8 cellular contexts compared by ENCODE assay signal in the genomic region with DNA sequence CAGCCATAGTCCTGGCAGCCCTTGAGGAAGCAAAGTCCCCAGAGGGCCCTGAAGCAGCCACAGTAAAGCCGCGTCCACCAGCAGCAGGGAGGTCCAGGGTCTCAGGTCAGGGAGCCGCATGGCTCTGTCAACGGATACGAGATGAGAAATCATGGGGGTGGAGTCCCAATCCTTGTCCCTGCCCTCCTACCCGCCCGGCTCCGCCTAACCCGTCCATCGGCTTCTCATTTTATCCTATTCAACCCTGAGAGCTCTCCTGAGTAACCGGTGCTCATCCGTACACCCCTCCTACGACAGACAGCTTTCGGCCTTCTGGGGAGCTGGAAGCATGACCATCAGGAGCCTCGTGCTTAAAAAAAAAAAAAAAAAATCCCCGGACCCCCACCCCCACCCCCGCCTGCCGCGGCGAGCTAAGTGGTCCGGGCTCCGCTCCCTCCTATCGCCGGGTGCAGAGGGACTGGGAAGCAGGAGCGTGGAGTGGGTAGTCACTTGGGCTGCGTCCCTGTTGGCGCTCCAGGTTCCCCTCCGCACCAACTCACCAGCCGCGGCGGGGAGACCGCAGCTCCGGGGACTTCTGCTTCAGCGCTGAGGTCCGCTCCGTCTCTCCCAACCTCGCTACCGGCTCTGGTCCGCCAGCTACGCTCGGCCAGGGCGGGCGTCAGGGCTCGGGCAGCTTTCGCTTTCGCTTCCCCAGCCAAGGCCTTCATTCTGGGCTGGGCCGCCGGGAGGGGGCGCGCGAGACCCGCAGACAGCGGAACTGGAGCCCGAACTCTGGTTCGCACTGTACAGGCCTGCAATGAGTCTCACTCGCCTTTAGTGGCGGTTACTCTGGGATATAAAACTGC. TPM values are rescaled to one million over a fixed set of nuclear protein-coding genes. Genes with fewer than 3 reads are reported as not detected.
DNase-seq lines count a peak whose midpoint lies in the region; ATAC-seq and TF ChIP-seq lines count a peak whose summit lies in the region.

A gene (minus strand): TSS at position 626 of the 845 bp plus-strand sequence. CDS start 506 bp downstream, at position 120.

- H3K4ac ChIP-seq in mesenchymal stem cell (ENCODE audit: low read depth in 1 of 2, low read length in 2 of 2), result peak within 1 kb of the TSS in 1 of 2 experiments; percentile 92

- peak; percentile 88 for ATAC-seq in effector memory CD8-positive, alpha-beta T cell (replicated peaks)

- POLR2A ChIA-PET in Caco-2 (lab: Charles Lee), result interaction anchor here (0.6 to 2.5 kb wide), 6 partner anchors 15 to 1664 kb away, joined by 3 to 13 read pairs (median 4); a partner anchor contains a TSS
- POLR2A ChIA-PET in activated CD8-positive, alpha-beta memory T cell treated with anti-CD3 and anti-CD28 coated beads for 36 hours (lab: Charles Lee), result interaction anchor here (0.6 to 3.3 kb wide), 14 partner anchors 8 to 995 kb away, joined by 3 to 75 read pairs (median 4); a partner anchor contains a TSS

- H3K27ac ChIP-seq in mesenchymal stem cell (ENCODE audit: low read length, poor library complexity, severe bottlenecking), result peak within 1 kb of the TSS; percentile 92

- H3K9me3 ChIP-seq in Caco-2 (no peaks in the 10 kb centered on the region), mesenchymal stem cell (ENCODE audit: control insufficient read depth, low read length) (no peaks in the 10 kb centered on the region)

- BruUV-seq in Caco-2 (replicated peaks; lab: Mats Ljungman, UMichigan), result no TSS peak

- no peaks in the 10 kb centered on the region for H3K9me3 Mint-ChIP-seq in Caco-2 (ENCODE audit: unreplicated experiment)
- H3K9me3 Mint-ChIP-seq in effector memory CD8-positive, alpha-beta T cell, result no peaks in the 10 kb centered on the region

- H3K27me3 ChIP-seq in Caco-2 (replicated peaks; ENCODE audit: control insufficient read depth, insufficient read depth, low read length) (no peaks in the 10 kb centered on the region; the same call in 1 of the 2 replicates), mesenchymal stem cell (ENCODE audit: control insufficient read depth in 1 of 2, insufficient read depth in 1 of 2, low read length in 2 of 2) (no peaks in the 10 kb centered on the region)

- peak within 1 kb of the TSS in 1 of 2 experiments; percentile 24 for H2BK12ac ChIP-seq in mesenchymal stem cell (ENCODE audit: low read length in 2 of 2)

- H3K27me3 Mint-ChIP-seq in Caco-2 (ENCODE audit: insufficient read depth, unreplicated experiment), result no peaks in the 10 kb centered on the region
- no peaks in the 10 kb centered on the region for H3K27me3 Mint-ChIP-seq in effector memory CD8-positive, alpha-beta T cell

- no peaks in the 10 kb centered on the region for H3K36me3 ChIP-seq in Caco-2 (ENCODE audit: control insufficient read depth, insufficient read depth, low read length)
- H3K36me3 ChIP-seq in mesenchymal stem cell (ENCODE audit: control insufficient read depth in 1 of 2, insufficient read depth in 2 of 2, low read depth in 1 of 2, low read length in 2 of 2), result peaks cover 14 to 68% of the 10 kb centered on the region in 2 experiments

- WGBS in mesenchymal stem cell, result 0% methylated on average over 51 of the region's 57 CpGs

- peak within 1 kb of the TSS; percentile 93 for H4K8ac ChIP-seq in mesenchymal stem cell (ENCODE audit: low read length)

- TF ChIP-seq CTCF in Caco-2 (IDR thresholded peaks at IDR 0.05; ENCODE audit: insufficient read depth in 1 of 2, low read depth in 1 of 2, low read length in 1 of 2, severe bottlenecking in 1 of 2, unreplicated experiment in 1 of 2) (peak; percentile 85 to 86), GM20000 (IDR thresholded peaks at IDR 0.05; ENCODE audit: extremely low read depth, missing control alignments) (peak; percentile 79)

- no peaks in the 10 kb centered on the region for H3K36me3 Mint-ChIP-seq in Caco-2 (ENCODE audit: insufficient read depth, unreplicated experiment)
- H3K36me3 Mint-ChIP-seq in effector memory CD8-positive, alpha-beta T cell (ENCODE audit: insufficient read depth), result peaks cover 64% of the 10 kb centered on the region

- peak within 1 kb of the TSS; percentile 69 for H3K4me3 ChIP-seq in Caco-2 (ENCODE audit: low read depth, low read length)
- H3K4me3 ChIP-seq in mesenchymal stem cell (ENCODE audit: insufficient read depth in 1 of 2, low read depth in 1 of 2, low read length in 2 of 2), result peak within 1 kb of the TSS; percentile 80 to 85

- peak within 1 kb of the TSS; percentile 92 for H4K91ac ChIP-seq in mesenchymal stem cell (ENCODE audit: low read length)

- DNase-seq in Caco-2, result peak; percentile 89 to 97
- DNase-seq in GM20000 (ENCODE audit: low spot score), result peak; percentile 89
- peak; percentile 96 for DNase-seq in HT-29 (ENCODE audit: low spot score)
- peak; percentile 91 to 95 for DNase-seq in NOMO-1 (lab: John Stamatoyannopoulos, UW; ENCODE audit: unreplicated experiment in 2 of 2)
- peak; percentile 99 for DNase-seq in effector memory CD8-positive, alpha-beta T cell
- DNase-seq in mesenchymal stem cell, result peak; percentile 93
- peak; percentile 92 for DNase-seq in stimulated activated CD8-positive, alpha-beta memory T cell treated with anti-CD3 and anti-CD28 coated beads, Interleukin-12 subunit alpha, Interleukin-12 subunit beta, amount 100 ng/mL, for 24 hours (ENCODE audit: extremely low read depth)

- H3K9ac ChIP-seq in mesenchymal stem cell (ENCODE audit: low read length), result peak within 1 kb of the TSS; percentile 93

- CTCF ChIA-PET in Caco-2 (lab: Charles Lee), result interaction anchor here (0.6 to 3.1 kb wide), 19 partner anchors 10 to 146 kb away, joined by 3 to 121 read pairs (median 7); a partner anchor contains a TSS
- CTCF ChIA-PET in activated CD8-positive, alpha-beta memory T cell treated with anti-CD3 and anti-CD28 coated beads for 36 hours (lab: Charles Lee), result interaction anchor here (0.6 to 10.6 kb wide), 32 partner anchors 9 to 597 kb away, joined by 3 to 146 read pairs (median 4); a partner anchor contains a TSS

- H3K79me1 ChIP-seq in mesenchymal stem cell (replicated peaks; ENCODE audit: low read length, poor library complexity, severe bottlenecking), result peaks cover 22% of the 10 kb centered on the region

- H3K27ac Mint-ChIP-seq in Caco-2 (ENCODE audit: unreplicated experiment), result no peak within 1 kb of the TSS
- peak within 1 kb of the TSS; percentile 62 to 89 for H3K27ac Mint-ChIP-seq in effector memory CD8-positive, alpha-beta T cell

- H3K4me1 ChIP-seq in Caco-2 (peaks cover 5% of the 10 kb centered on the region), mesenchymal stem cell (ENCODE audit: control insufficient read depth, insufficient read depth, low read depth, low read length) (peaks cover 10% of the 10 kb centered on the region)

- peak within 1 kb of the TSS; percentile 92 to 94 for H3K18ac ChIP-seq in mesenchymal stem cell (ENCODE audit: low read depth in 1 of 2, low read length in 2 of 2)

- no peak within 1 kb of the TSS for H2BK5ac ChIP-seq in mesenchymal stem cell (ENCODE audit: low read depth, low read length, poor library complexity, severe bottlenecking)

- H3K4me1 Mint-ChIP-seq in Caco-2 (ENCODE audit: low read depth, unreplicated experiment), result peaks cover 8% of the 10 kb centered on the region
- peaks cover 63 to 70% of the 10 kb centered on the region in 2 donors for H3K4me1 Mint-ChIP-seq in effector memory CD8-positive, alpha-beta T cell (ENCODE audit: low read depth in 2 of 2)

- peak within 1 kb of the TSS; percentile 73 for H3K4me2 ChIP-seq in mesenchymal stem cell (ENCODE audit: low read length, poor library complexity, severe bottlenecking)

- H2BK15ac ChIP-seq in mesenchymal stem cell (ENCODE audit: low read depth, poor library complexity, severe bottlenecking), result peak within 1 kb of the TSS; percentile 56

- intact Hi-C loops in Caco-2 (cut with micrococcal nuclease; ENCODE audit: unreplicated experiment), result loop anchor here (1.0 to 5.0 kb wide), 3 partner anchors 16 to 109 kb away; a partner anchor contains a TSS

- H2BK120ac ChIP-seq in mesenchymal stem cell (ENCODE audit: low read depth, low read length), result peak within 1 kb of the TSS; percentile 21

- H3K14ac ChIP-seq in mesenchymal stem cell (ENCODE audit: low read length in 2 of 2), result peak within 1 kb of the TSS in 1 of 2 experiments; percentile 84

- H2AFZ ChIP-seq in mesenchymal stem cell (ENCODE audit: low read depth, low read length), result peak within 1 kb of the TSS; percentile 94

- peak within 1 kb of the TSS in 1 of 2 experiments; percentile 75 for H3K23ac ChIP-seq in mesenchymal stem cell (ENCODE audit: low read length in 2 of 2)

- H2AK5ac ChIP-seq in mesenchymal stem cell (ENCODE audit: low read length, severe bottlenecking), result no peak within 1 kb of the TSS

- peak within 1 kb of the TSS; percentile 72 for H3K4me3 Mint-ChIP-seq in Caco-2 (ENCODE audit: unreplicated experiment)
- H3K4me3 Mint-ChIP-seq in effector memory CD8-positive, alpha-beta T cell, result peak within 1 kb of the TSS; percentile 89 to 91

RNA-seq across cellular contexts. Expression of the gene that starts here (rescaled TPM):
- total RNA-seq in Caco-2 (2022), result 10.3 and 11.9 TPM in 2 replicates
- 50.3 and 54.9 TPM in 2 replicates for total RNA-seq in HT-29 (2014; rRNA removed; shearing (Covaris generic))
- total RNA-seq in activated CD8-positive, alpha-beta memory T cell treated with anti-CD3 and anti-CD28 coated beads for 36 hours, result 100 to 1,000 TPM; 178 to 199 TPM
- 23.7 TPM for polyA plus RNA-seq in mesenchymal stem cell (2013, experiment 1 of 2)
- polyA plus RNA-seq in mesenchymal stem cell (2013, experiment 2 of 2), result 23.3 TPM

Comparison
In these comparisons a context has a peak if more than half of its experiments do, and no peak if none do; other contexts are left out.
1. Peak in every context shown above with its lines: DNase-seq, ATAC-seq, H3K4me3 ChIP-seq and H3K27ac ChIP-seq.